Comparison of ENCODE assay signal across 23 cellular contexts in genomic region chr4:110135523-110135922, GRCh38.
"Had no signal": no experiment of that assay in that cellular context is flagged by ENCODE, and none has a peak within 500 bp of the region (broad histone marks: within the 10 kb centered on the region; RNA-seq: fewer than 3 reads in every experiment).

No MANE protein-coding gene starts in this region.

- ATAC-seq: activated naive CD4-positive, alpha-beta T cell treated with anti-CD3 and anti-CD28 coated beads, Interleukin-2, amount 50 U/mL, for 72 hours; activated T-helper 17 cell treated with anti-CD3 and anti-CD28 coated beads, Interleukin-2, amount 50 U/mL, for 72 hours; heart right ventricle; left lobe of liver; lower lobe of right lung; right lobe of liver; stimulated activated memory B cell treated with anti-CD40 and anti-IgM and Interleukin-4, amounts not matched to agents 10 μg/mL and 1 μg/mL and 100 μg/mL, for 72 hours had no signal

- H3K27ac Mint-ChIP-seq: activated naive CD4-positive, alpha-beta T cell treated with anti-CD3 and anti-CD28 coated beads, Interleukin-2, amount 50 U/mL, for 72 hours; activated T-cell treated with anti-CD3 and anti-CD28 coated beads, Interleukin-2, amount 50 U/mL, for 24 hours; activated T-helper 17 cell treated with anti-CD3 and anti-CD28 coated beads, Interleukin-2, amount 50 U/mL, for 72 hours; endodermal cell; nephron; stimulated activated memory B cell treated with anti-CD40 and anti-IgM and Interleukin-4, amounts not matched to agents 10 μg/mL and 1 μg/mL and 100 μg/mL, for 72 hours had no signal

- H3K4me1 ChIP-seq: ascending aorta, heart right ventricle, uterus had no signal

- H3K27me3 ChIP-seq: ascending aorta, heart right ventricle, right lobe of liver, stomach, uterus had no signal

- DNase-seq: activated CD4-positive, alpha-beta T cell treated with anti-CD3 and anti-CD28 coated beads for 1 hour; activated CD8-positive, alpha-beta memory T cell treated with anti-CD3 and anti-CD28 coated beads, Interleukin-2, amount 50 U/mL, for 4 hours; activated T-cell treated with anti-CD3 and anti-CD28 coated beads, Interleukin-2, amount 50 U/mL, for 24 hours; cortex of kidney; endodermal cell; heart right ventricle; kidney; lower lobe of right lung; nucleus accumbens; right lobe of liver; stimulated activated CD4-positive, alpha-beta T cell treated with anti-CD3 and anti-CD28 coated beads, Interleukin-15, amount 100 ng/mL, for 24 hours; stomach; T-helper 1 cell; uterus; WERI-Rb-1 had no signal

- H3K4me2 ChIP-seq: smooth muscle cell had no signal

- H3K4me3 ChIP-seq: ascending aorta, heart right ventricle, lower lobe of right lung, right lobe of liver, smooth muscle cell, stomach, uterus had no signal

- H3K4me1 Mint-ChIP-seq: activated T-helper 17 cell treated with anti-CD3 and anti-CD28 coated beads, Interleukin-2, amount 50 U/mL, for 72 hours; stimulated activated memory B cell treated with anti-CD40 and anti-IgM and Interleukin-4, amounts not matched to agents 10 μg/mL and 1 μg/mL and 100 μg/mL, for 72 hours had no signal

- H3K36me3 Mint-ChIP-seq: stimulated activated memory B cell treated with anti-CD40 and anti-IgM and Interleukin-4, amounts not matched to agents 10 μg/mL and 1 μg/mL and 100 μg/mL, for 72 hours had no signal

- H3K9me3 Mint-ChIP-seq: activated naive CD4-positive, alpha-beta T cell treated with anti-CD3 and anti-CD28 coated beads, Interleukin-2, amount 50 U/mL, for 72 hours; activated T-cell treated with anti-CD3 and anti-CD28 coated beads, Interleukin-2, amount 50 U/mL, for 24 hours; activated T-helper 17 cell treated with anti-CD3 and anti-CD28 coated beads, Interleukin-2, amount 50 U/mL, for 72 hours; endodermal cell; nephron; stimulated activated memory B cell treated with anti-CD40 and anti-IgM and Interleukin-4, amounts not matched to agents 10 μg/mL and 1 μg/mL and 100 μg/mL, for 72 hours had no signal

- H3K9me3 ChIP-seq: ascending aorta, heart right ventricle, lower lobe of right lung, right lobe of liver, stomach, uterus had no signal

- H3K27me3 Mint-ChIP-seq: activated T-cell treated with anti-CD3 and anti-CD28 coated beads, Interleukin-2, amount 50 U/mL, for 24 hours; activated T-helper 17 cell treated with anti-CD3 and anti-CD28 coated beads, Interleukin-2, amount 50 U/mL, for 72 hours had no signal

- H3K27ac ChIP-seq: ascending aorta, epithelial cell of prostate, heart right ventricle, lower lobe of right lung, right lobe of liver, stomach, uterus, WERI-Rb-1 had no signal

- H3K4me3 Mint-ChIP-seq: activated T-cell treated with anti-CD3 and anti-CD28 coated beads, Interleukin-2, amount 50 U/mL, for 24 hours; activated T-helper 17 cell treated with anti-CD3 and anti-CD28 coated beads, Interleukin-2, amount 50 U/mL, for 72 hours; endodermal cell; nephron; stimulated activated memory B cell treated with anti-CD40 and anti-IgM and Interleukin-4, amounts not matched to agents 10 μg/mL and 1 μg/mL and 100 μg/mL, for 72 hours had no signal

- H3K36me3 ChIP-seq: ascending aorta, heart right ventricle, lower lobe of right lung, right lobe of liver, stomach, uterus, WERI-Rb-1 had no signal
